In genomic region chr17:31580331-31581021, GRCh38 we compare ENCODE assay signal across 8 cellular contexts.
A peak's percentile ranks its signal among the peaks of the same experiment; 100 is the strongest.
DNase-seq lines count a peak whose midpoint lies in the region; ATAC-seq and TF ChIP-seq lines count a peak whose summit lies in the region.

No MANE protein-coding gene starts in this region.

- DNase-seq in SIG-M5 treated with dmso at 0.1 percent for 504 hours (lab: John Stamatoyannopoulos, UW; ENCODE audit: unreplicated experiment) = peak; percentile 58
- no peak for DNase-seq in SIG-M5 (lab: John Stamatoyannopoulos, UW)
- peak; percentile 68 to 90 for DNase-seq in left lung
- DNase-seq in substantia nigra (lab: John Stamatoyannopoulos, UW) = peak in 6 of 49 donors; percentile 54 to 81 (median 60)
- no peak for DNase-seq in DMS79 treated with DMSO at 0.1 percent for 48 hours (lab: John Stamatoyannopoulos, UW)
- no peak for DNase-seq in activated CD4-positive, alpha-beta T cell treated with anti-CD3 and anti-CD28 coated beads for 1 hour
- no peak for DNase-seq in effector memory CD4-positive, alpha-beta T cell

- peak; percentile 66 for ATAC-seq in left lung

- peak overlapping the region; percentile 34 for H3K27ac ChIP-seq in angular gyrus (ENCODE audit: low read depth, low read length)
- H3K27ac ChIP-seq in left lung = peak overlapping the region; percentile 81 to 95
- H3K27ac ChIP-seq in substantia nigra (ENCODE audit: low read depth, low read length, poor library complexity, severe bottlenecking) = peak overlapping the region; percentile 77
- no peak overlapping the region for H3K27ac ChIP-seq in effector memory CD4-positive, alpha-beta T cell (ENCODE audit: insufficient read depth, low read length, poor library complexity, severe bottlenecking)

- no peaks in the 10 kb centered on the region for H3K36me3 ChIP-seq in left lung
- H3K36me3 ChIP-seq in effector memory CD4-positive, alpha-beta T cell (ENCODE audit: control insufficient read depth, insufficient read depth, low read length) = no peaks in the 10 kb centered on the region

- intact Hi-C loops in left lung (cut with DNase I) = no loop called here

- H3K27me3 ChIP-seq in left lung = no peaks in the 10 kb centered on the region
- no peaks in the 10 kb centered on the region for H3K27me3 ChIP-seq in effector memory CD4-positive, alpha-beta T cell (replicated peaks; ENCODE audit: control insufficient read depth, insufficient read depth, low read length, poor library complexity, severe bottlenecking)

- peaks cover 28 to 74% of the 10 kb centered on the region in 2 donors for H3K4me1 ChIP-seq in left lung
- no peaks in the 10 kb centered on the region for H3K4me1 ChIP-seq in effector memory CD4-positive, alpha-beta T cell (ENCODE audit: control insufficient read depth, insufficient read depth, low read length, poor library complexity, severe bottlenecking)

- TF ChIP-seq CTCF in left lung (IDR thresholded peaks at IDR 0.05) = no peak

- H3K4me3 ChIP-seq in left lung = no peak overlapping the region
- H3K4me3 ChIP-seq in effector memory CD4-positive, alpha-beta T cell (ENCODE audit: insufficient read depth, low read depth, low read length, poor library complexity, severe bottlenecking) = no peak overlapping the region

- H3K9me3 ChIP-seq in left lung = no peaks in the 10 kb centered on the region
- no peaks in the 10 kb centered on the region for H3K9me3 ChIP-seq in effector memory CD4-positive, alpha-beta T cell (ENCODE audit: control insufficient read depth, low read length)

Comparison
In these comparisons a context has a peak if more than half of its experiments do, and no peak if none do; other contexts are left out.
1. DNase-seq: peak in SIG-M5 treated with dmso at 0.1 percent for 504 hours (single experiment) and left lung (2 of 2); none in SIG-M5 (single experiment), DMS79 treated with DMSO at 0.1 percent for 48 hours (single experiment), activated CD4-positive, alpha-beta T cell treated with anti-CD3 and anti-CD28 coated beads for 1 hour (single experiment) and effector memory CD4-positive, alpha-beta T cell (0 of 3).